Comparison of ENCODE assay signal across 18 cellular contexts in the genomic region with DNA sequence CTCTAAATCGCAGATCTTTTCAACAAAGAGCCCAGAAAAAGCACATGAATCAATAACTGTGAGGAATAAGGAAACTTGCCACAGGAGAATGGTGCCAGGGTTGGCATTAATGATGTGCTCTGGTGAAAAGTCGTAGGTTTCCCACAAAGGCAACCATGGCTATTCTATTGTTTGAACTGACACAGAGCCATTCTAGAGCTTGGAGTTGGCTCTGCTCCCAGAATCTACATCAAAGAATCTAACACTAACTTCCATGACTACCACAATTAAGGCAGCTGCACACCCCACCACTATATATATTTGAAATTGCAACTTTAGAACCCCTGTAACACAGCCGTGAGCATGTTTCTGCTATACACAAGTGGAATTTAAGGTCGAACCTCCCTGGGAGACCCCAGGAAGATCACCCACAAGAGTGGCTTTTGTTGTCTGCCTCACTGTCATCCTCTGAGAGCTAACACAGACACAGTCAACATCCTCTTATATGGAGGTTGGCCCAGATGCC.
DNase-seq lines count a peak whose midpoint lies in the region; ATAC-seq and TF ChIP-seq lines count a peak whose summit lies in the region.
"Had no signal": no experiment of that assay in that cellular context is flagged by ENCODE, and none has a peak within 500 bp of the region (broad histone marks: within the 10 kb centered on the region; RNA-seq: fewer than 3 reads in every experiment).

No MANE protein-coding gene starts in this region.

- no peak for ATAC-seq in GM18519 (IDR thresholded peaks at IDR 0.05; ENCODE audit: low FRiP score, unreplicated experiment)
- ATAC-seq: A549, PC-3 had no signal

- H3K27me3 ChIP-seq in breast epithelium (no peaks in the 10 kb centered on the region), brain microvascular endothelial cell (replicated peaks) (no peaks in the 10 kb centered on the region)

- DNase-seq in breast epithelium (ENCODE audit: low spot score in 2 of 2) = no peak
- no peak for DNase-seq in MCF 10A (ENCODE audit: unreplicated experiment)
- peak; percentile 44 for DNase-seq in NCI-H748 treated with DMSO at 0.1 percent for 48 hours (lab: John Stamatoyannopoulos, UW)
- DNase-seq in astrocyte of the hippocampus (ENCODE audit: low read depth, low spot score) = peak; percentile 42
- no peak for DNase-seq in activated naive CD4-positive, alpha-beta T cell treated with Interleukin-2 at 50 U/mL for 16 hours
- no peak for DNase-seq in NCI-H1436 treated with DMSO at 0.1 percent for 48 hours (lab: John Stamatoyannopoulos, UW)
- no peak for DNase-seq in brain microvascular endothelial cell
- DNase-seq: COR-L47, HCEC 1CT, NCI-H1694, NCI-H226, NCI-H524 treated with DMSO at 0.1 percent for 48 hours, PC-3, T-helper 1 cell had no signal

- peaks cover 6% of the 10 kb centered on the region for H3K9me3 Mint-ChIP-seq in MCF 10A (ENCODE audit: unreplicated experiment)

- no peaks in the 10 kb centered on the region for H3K36me3 ChIP-seq in breast epithelium
- no peaks in the 10 kb centered on the region for H3K36me3 ChIP-seq in brain microvascular endothelial cell (replicated peaks)

- no peak for TF ChIP-seq CTCF in breast epithelium (IDR thresholded peaks at IDR 0.05)
- TF ChIP-seq CTCF in MCF 10A (IDR thresholded peaks at IDR 0.05; ENCODE audit: unreplicated experiment) = no peak
- no peak for TF ChIP-seq CTCF in brain microvascular endothelial cell (IDR thresholded peaks at IDR 0.05; ENCODE audit: low read depth, low read length, missing control alignments)

- H3K27ac ChIP-seq in breast epithelium = peak overlapping the region; percentile 71 to 79
- no peak overlapping the region for H3K27ac ChIP-seq in brain microvascular endothelial cell
- H3K27ac ChIP-seq: A549, C4-2B, SK-N-MC had no signal

- no peak overlapping the region for H3K4me3 Mint-ChIP-seq in MCF 10A (ENCODE audit: unreplicated experiment)

- no peaks in the 10 kb centered on the region for H3K4me1 Mint-ChIP-seq in MCF 10A (ENCODE audit: insufficient read depth, unreplicated experiment)

- H3K27me3 Mint-ChIP-seq in MCF 10A (ENCODE audit: insufficient read depth, unreplicated experiment) = no peaks in the 10 kb centered on the region

- no peak overlapping the region for H3K4me3 ChIP-seq in breast epithelium
- H3K4me3 ChIP-seq in brain microvascular endothelial cell (ENCODE audit: low read depth, low read length) = no peak overlapping the region
- H3K4me3 ChIP-seq: A549, SK-N-MC had no signal

- POLR2A ChIA-PET in MCF 10A (lab: Yijun Ruan, JAX) = no interaction called here

- H3K9me3 ChIP-seq in breast epithelium = no peaks in the 10 kb centered on the region
- H3K9me3 ChIP-seq: A549 had no signal

- intact Hi-C loops in breast epithelium (cut with DNase I; ENCODE audit: low total_unique reads) (no loop called here), MCF 10A (cut with micrococcal nuclease) (no loop called here)

- CTCF ChIA-PET in MCF 10A (lab: Yijun Ruan, JAX) = interaction anchor here (0.7 to 1.9 kb wide), 4 partner anchors 9 to 609 kb away, joined by 3 to 8 read pairs (median 4); no protein-coding TSS in a partner anchor

- in situ Hi-C loops in brain microvascular endothelial cell (cut with HindIII; ENCODE audit: low pct_ligation_motif_present, low sequenced_read_pairs) = no loop called here

- H3K4me1 ChIP-seq in breast epithelium = peaks cover 0 to 6% of the 10 kb centered on the region in 2 donors
- H3K4me1 ChIP-seq: A549 had no signal

- no peaks in the 10 kb centered on the region for H3K36me3 Mint-ChIP-seq in MCF 10A (ENCODE audit: insufficient read depth, unreplicated experiment)

- H3K27ac Mint-ChIP-seq in MCF 10A (ENCODE audit: low read depth, unreplicated experiment) = no peak overlapping the region

- no TSS peak for BruUV-seq in MCF 10A (replicated peaks; lab: Mats Ljungman, UMichigan)

- no peak for TF ChIP-seq POLR2A in breast epithelium (IDR thresholded peaks at IDR 0.05)

Comparison
In these comparisons a context has a peak if more than half of its experiments do, and no peak if none do; other contexts are left out.
1. DNase-seq: peak in NCI-H748 treated with DMSO at 0.1 percent for 48 hours (single experiment) and astrocyte of the hippocampus (single experiment); none in breast epithelium (0 of 2), MCF 10A (single experiment), activated naive CD4-positive, alpha-beta T cell treated with Interleukin-2 at 50 U/mL for 16 hours (single experiment), NCI-H1436 treated with DMSO at 0.1 percent for 48 hours (single experiment) and brain microvascular endothelial cell (single experiment).